ENCODE assay signal across 8 cellular contexts in genomic region chr6:159151266-159151855, GRCh38. TPM values are rescaled to one million over a fixed set of nuclear protein-coding genes. Genes with fewer than 3 reads are reported as not detected.
DNase-seq lines count a peak whose midpoint lies in the region; ATAC-seq and TF ChIP-seq lines count a peak whose summit lies in the region.

No MANE protein-coding gene starts in this region.

- peaks cover 0 to 2% (median 2%) of the 10 kb centered on the region in 3 donors for H3K27me3 Mint-ChIP-seq in CD14-positive monocyte (ENCODE audit: low read depth in 3 of 3)
- peaks cover 18% of the 10 kb centered on the region for H3K27me3 Mint-ChIP-seq in activated naive CD4-positive, alpha-beta T cell treated with anti-CD3 and anti-CD28 coated beads, Interleukin-2, amount 10 ng/mL, durations not matched to agents 7 days and 5 days

- ATAC-seq in GM19452 (IDR thresholded peaks at IDR 0.05; ENCODE audit: unreplicated experiment) (peak; percentile 56), left ventricle myocardium superior (peak; percentile 43), GM19328 (IDR thresholded peaks at IDR 0.05; ENCODE audit: unreplicated experiment) (no peak), GM21528 (IDR thresholded peaks at IDR 0.05; ENCODE audit: low FRiP score, unreplicated experiment) (no peak)

- DNase-seq in CD14-positive monocyte (ENCODE audit: low spot score): no peak
- peak; percentile 4 for DNase-seq in NCI-H82 treated with DMSO at 0.1 percent for 48 hours (lab: John Stamatoyannopoulos, UW; ENCODE audit: unreplicated experiment)
- DNase-seq in activated naive CD4-positive, alpha-beta T cell treated with anti-CD3 and anti-CD28 coated beads, Interleukin-2, amount 10 ng/mL, durations not matched to agents 7 days and 5 days: peak; percentile 53
- no peak for DNase-seq in left ventricle myocardium superior
- peak; percentile 34 for DNase-seq in stimulated activated CD4-positive, alpha-beta T cell treated with anti-CD3 and anti-CD28 coated beads, Interleukin-12 subunit alpha, Interleukin-12 subunit beta, amount 100 ng/mL, for 4 hours

- intact Hi-C loops in CD14-positive monocyte (cut with micrococcal nuclease) (no loop called here), left ventricle myocardium superior (cut with micrococcal nuclease) (no loop called here)

- H3K36me3 Mint-ChIP-seq in CD14-positive monocyte: no peaks in the 10 kb centered on the region
- no peaks in the 10 kb centered on the region for H3K36me3 Mint-ChIP-seq in activated naive CD4-positive, alpha-beta T cell treated with anti-CD3 and anti-CD28 coated beads, Interleukin-2, amount 10 ng/mL, durations not matched to agents 7 days and 5 days

- peaks cover 8% of the 10 kb centered on the region for H3K4me1 Mint-ChIP-seq in CD14-positive monocyte
- peaks cover 2% of the 10 kb centered on the region for H3K4me1 Mint-ChIP-seq in activated naive CD4-positive, alpha-beta T cell treated with anti-CD3 and anti-CD28 coated beads, Interleukin-2, amount 10 ng/mL, durations not matched to agents 7 days and 5 days

- TF ChIP-seq CTCF in CD14-positive monocyte (IDR thresholded peaks at IDR 0.05): peak; percentile 86

- H3K9me3 Mint-ChIP-seq in CD14-positive monocyte: peaks cover 15 to 34% (median 19%) of the 10 kb centered on the region in 7 donors
- H3K9me3 Mint-ChIP-seq in activated naive CD4-positive, alpha-beta T cell treated with anti-CD3 and anti-CD28 coated beads, Interleukin-2, amount 10 ng/mL, durations not matched to agents 7 days and 5 days: peaks cover 4% of the 10 kb centered on the region

- H3K4me3 Mint-ChIP-seq in CD14-positive monocyte: no peak overlapping the region
- H3K4me3 Mint-ChIP-seq in activated naive CD4-positive, alpha-beta T cell treated with anti-CD3 and anti-CD28 coated beads, Interleukin-2, amount 10 ng/mL, durations not matched to agents 7 days and 5 days: no peak overlapping the region

- CTCF ChIA-PET in activated naive CD4-positive, alpha-beta T cell treated with anti-CD3 and anti-CD28 coated beads, Interleukin-2, amount 10 ng/mL, durations not matched to agents 7 days and 5 days (lab: Charles Lee): interaction anchor here (0.8 to 1.3 kb wide), 6 partner anchors 10 to 240 kb away, joined by 3 to 4 read pairs (median 4); no protein-coding TSS in a partner anchor

- H3K27ac Mint-ChIP-seq in CD14-positive monocyte: no peak overlapping the region
- H3K27ac Mint-ChIP-seq in activated naive CD4-positive, alpha-beta T cell treated with anti-CD3 and anti-CD28 coated beads, Interleukin-2, amount 10 ng/mL, durations not matched to agents 7 days and 5 days: no peak overlapping the region

RNA-seq across cellular contexts. Expression of gene FNDC1, which starts 17.8 kb away (rescaled TPM):
- not detected for polyA plus RNA-seq in CD14-positive monocyte
- 1.9 TPM for total RNA-seq in left ventricle myocardium superior

Comparison
In these comparisons a context has a peak if more than half of its experiments do, and no peak if none do; other contexts are left out.
1. DNase-seq: peak in NCI-H82 treated with DMSO at 0.1 percent for 48 hours (single experiment), activated naive CD4-positive, alpha-beta T cell treated with anti-CD3 and anti-CD28 coated beads, Interleukin-2, amount 10 ng/mL, durations not matched to agents 7 days and 5 days (single experiment) and stimulated activated CD4-positive, alpha-beta T cell treated with anti-CD3 and anti-CD28 coated beads, Interleukin-12 subunit alpha, Interleukin-12 subunit beta, amount 100 ng/mL, for 4 hours (single experiment); none in CD14-positive monocyte (single experiment) and left ventricle myocardium superior (single experiment).
2. ATAC-seq: peak in GM19452 (single experiment) and left ventricle myocardium superior (single experiment); none in GM19328 (single experiment) and GM21528 (single experiment).